ENCODE assay signal across 4 cellular contexts in the genomic region with DNA sequence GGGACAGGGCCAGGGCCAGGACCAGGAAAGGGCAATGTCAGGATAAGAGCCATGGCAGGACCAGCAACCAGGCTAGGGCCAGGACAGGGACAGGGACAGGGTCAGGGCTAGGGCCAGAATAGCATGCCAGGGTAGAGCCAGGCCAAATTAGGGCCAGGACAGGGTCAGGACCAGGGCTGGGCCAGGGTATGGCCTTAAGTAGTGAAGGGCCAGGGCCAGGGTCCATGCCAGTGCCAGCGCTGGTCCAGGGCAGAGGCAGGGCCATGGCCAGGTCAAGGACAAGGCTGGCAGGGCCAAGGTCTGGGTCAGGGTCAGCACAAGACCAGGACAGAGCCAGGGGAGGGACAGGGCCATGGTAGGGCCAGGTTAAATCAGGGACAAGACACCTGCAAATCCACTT.
DNase-seq lines count a peak whose midpoint lies in the region; TF ChIP-seq lines count a peak whose summit lies in the region.
"Not testable (repeated sequence)": the region's sequence is repeated elsewhere in the genome, so short reads cannot be mapped to it uniquely, and the experiment has no call there.

No MANE protein-coding gene starts in this region.

- H3K4me1 Mint-ChIP-seq in chondrocyte (ENCODE audit: low read depth); endothelial cell (ENCODE audit: unreplicated experiment); osteocyte (ENCODE audit: unreplicated experiment): not testable (repeated sequence)

- not testable (repeated sequence) for H3K4me3 Mint-ChIP-seq in chondrocyte (ENCODE audit: unreplicated experiment); endothelial cell (ENCODE audit: unreplicated experiment); osteocyte (ENCODE audit: unreplicated experiment)

- not testable (repeated sequence) for H3K27ac Mint-ChIP-seq in chondrocyte (ENCODE audit: unreplicated experiment); osteocyte (ENCODE audit: unreplicated experiment)
- H3K27ac Mint-ChIP-seq in endothelial cell (ENCODE audit: unreplicated experiment): peak overlapping the region; percentile 18

- not testable (repeated sequence) for H3K36me3 Mint-ChIP-seq in chondrocyte (ENCODE audit: low read depth); endothelial cell (ENCODE audit: low read depth, unreplicated experiment); osteocyte (ENCODE audit: unreplicated experiment)

- H3K9me3 Mint-ChIP-seq in chondrocyte (ENCODE audit: low read depth) (peaks cover 20% of the 10 kb centered on the region), osteocyte (ENCODE audit: unreplicated experiment) (peaks cover 15% of the 10 kb centered on the region)
- not testable (repeated sequence) for H3K9me3 Mint-ChIP-seq in endothelial cell (ENCODE audit: unreplicated experiment)

- H3K27me3 Mint-ChIP-seq in chondrocyte (ENCODE audit: low read depth); osteocyte (ENCODE audit: unreplicated experiment): not testable (repeated sequence)
- H3K27me3 Mint-ChIP-seq in endothelial cell (ENCODE audit: unreplicated experiment): peaks cover 17% of the 10 kb centered on the region

- TF ChIP-seq CTCF in chondrocyte (IDR thresholded peaks at IDR 0.05); endothelial cell (IDR thresholded peaks at IDR 0.05; ENCODE audit: unreplicated experiment); osteocyte (IDR thresholded peaks at IDR 0.05): not testable (repeated sequence)

- DNase-seq in chondrocyte (ENCODE audit: low spot score) (peak; percentile 79), mesenteric fat pad (ENCODE audit: low spot score) (peak; percentile 87), osteocyte (ENCODE audit: extremely low spot score, unreplicated experiment) (peak; percentile 76)
- DNase-seq in endothelial cell (ENCODE audit: low spot score): not testable (repeated sequence)
